Comparison of ENCODE assay signal across 20 cellular contexts in genomic region chr5:107517185-107517868, GRCh38.
A peak's percentile ranks its signal among the peaks of the same experiment; 100 is the strongest.
DNase-seq lines count a peak whose midpoint lies in the region; ATAC-seq and TF ChIP-seq lines count a peak whose summit lies in the region.
"Had no signal": no experiment of that assay in that cellular context is flagged by ENCODE, and none has a peak within 500 bp of the region (broad histone marks: within the 10 kb centered on the region; RNA-seq: fewer than 3 reads in every experiment).

No MANE protein-coding gene starts in this region.

- H3K9ac ChIP-seq in mammary epithelial cell (ENCODE audit: insufficient read depth, low read length) = no peak overlapping the region

- BruUV-seq in mammary epithelial cell (replicated peaks; lab: Mats Ljungman, UMichigan) = no TSS peak

- intact Hi-C loops in mammary epithelial cell (cut with micrococcal nuclease) = no loop called here

- CTCF ChIA-PET in mammary epithelial cell (lab: Charles Lee; ENCODE audit: low non-redundant PET) = no interaction called here

- 98% methylated on average over 10 of the region's 10 CpGs for WGBS in mammary epithelial cell (ENCODE audit: low coverage, missing lambda C conversion rate)

- no peaks in the 10 kb centered on the region for H3K9me3 ChIP-seq in mammary epithelial cell (replicated peaks; ENCODE audit: insufficient read depth, low read length)

- H3K27ac ChIP-seq in mammary epithelial cell (ENCODE audit: insufficient read depth, low read depth, low read length) = no peak overlapping the region
- H3K27ac ChIP-seq: VCaP had no signal

- H3K27me3 ChIP-seq in mammary epithelial cell (ENCODE audit: insufficient read depth, low read length) = no peaks in the 10 kb centered on the region

- ATAC-seq in GM18498 (IDR thresholded peaks at IDR 0.05; ENCODE audit: unreplicated experiment) (peak; percentile 46), GM19351 (IDR thresholded peaks at IDR 0.05; ENCODE audit: unreplicated experiment) (peak; percentile 33), HG03025 (IDR thresholded peaks at IDR 0.05; ENCODE audit: low FRiP score, unreplicated experiment) (peak; percentile 45)
- ATAC-seq: Right ventricle myocardium inferior had no signal

- H2AFZ ChIP-seq in mammary epithelial cell (ENCODE audit: low read depth, low read length) = no peak overlapping the region

- H4K20me1 ChIP-seq in mammary epithelial cell (ENCODE audit: insufficient read depth, low read length) = no peaks in the 10 kb centered on the region

- H3K36me3 ChIP-seq in mammary epithelial cell (ENCODE audit: insufficient read depth, low read length) = no peaks in the 10 kb centered on the region

- in situ Hi-C loops in mammary epithelial cell (cut with MboI; ENCODE audit: low sequenced_read_pairs in 2 of 2) = no loop called here

- H3K4me3 ChIP-seq in mammary epithelial cell (replicated peaks in 1 of 3; ENCODE audit: insufficient read depth in 1 of 3, low read depth in 2 of 3, low read length in 3 of 3) = no peak overlapping the region

- H3K4me1 ChIP-seq in mammary epithelial cell (ENCODE audit: insufficient read depth, low read length) = peaks cover 32% of the 10 kb centered on the region

- no peak overlapping the region for H3K4me2 ChIP-seq in mammary epithelial cell (ENCODE audit: insufficient read depth, low read depth, low read length)

- dilution Hi-C loops in mammary epithelial cell (cut with HindIII; ENCODE audit: low sequenced_read_pairs) = no loop called here

- H3K79me2 ChIP-seq in mammary epithelial cell (ENCODE audit: insufficient read depth, low read length) = peaks cover 51% of the 10 kb centered on the region

- TF ChIP-seq CTCF in mammary epithelial cell (conservative IDR thresholded peaks at IDR 0.05 in 1 of 2, IDR thresholded peaks at IDR 0.05 in 1 of 2; ENCODE audit: extremely low read depth in 1 of 2, insufficient read depth in 1 of 2, low read depth in 1 of 2, low read length in 2 of 2) = no peak

- peak; percentile 33 for DNase-seq in mammary epithelial cell
- DNase-seq in NCI-H345 (lab: John Stamatoyannopoulos, UW) = no peak
- DNase-seq in mucosa of gallbladder (ENCODE audit: low spot score) = no peak
- DNase-seq in GOT3 (lab: John Stamatoyannopoulos, UW) = no peak
- DNase-seq in NCI-H187 treated with DMSO at 0.1 percent for 48 hours (lab: John Stamatoyannopoulos, UW) = no peak
- DNase-seq: activated naive CD4-positive, alpha-beta T cell treated with anti-CD3 and anti-CD28 coated beads for 36 hours; activated T-cell treated with anti-CD3 and anti-CD28 coated beads for 4 hours; aorta; DMS 273 treated with DMSO at 0.1 percent for 48 hours; left ventricle myocardium superior; MM.1S; NCI-H2029; NCI-H510A treated with DMSO at 0.1 percent for 48 hours; stimulated activated CD4-positive, alpha-beta T cell treated with anti-CD3 and anti-CD28 coated beads, Interleukin-12 subunit alpha, Interleukin-12 subunit beta, amount 100 ng/mL, for 4 hours; stimulated activated CD8-positive, alpha-beta memory T cell treated with anti-CD3 and anti-CD28 coated beads, Interleukin-4, amount 100 ng/mL, for 48 hours had no signal
